In the genomic region with DNA sequence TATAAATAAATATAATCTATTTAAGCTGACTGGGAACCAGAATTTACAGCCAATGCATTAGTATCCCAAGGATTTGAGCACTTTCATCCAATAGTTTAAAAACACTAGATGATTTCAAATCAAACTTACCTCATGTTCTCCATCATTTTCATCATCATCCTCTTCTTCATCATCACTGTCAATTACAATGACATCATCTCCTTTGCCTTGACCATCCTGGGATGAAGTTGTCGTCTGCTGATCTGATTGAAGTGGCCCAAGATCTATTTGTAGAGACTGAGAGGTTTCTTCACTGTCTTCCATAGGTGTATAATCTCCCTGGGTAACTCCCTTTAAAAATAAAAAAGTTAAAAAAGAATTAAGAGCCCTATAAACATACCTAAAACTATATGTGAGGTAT, we compare ENCODE assay signal across 26 cellular contexts. TPM values are rescaled to one million over a fixed set of nuclear protein-coding genes. Genes with fewer than 3 reads are reported as not detected.
"Had no signal": no experiment of that assay in that cellular context is flagged by ENCODE, and none has a peak within 500 bp of the region (broad histone marks: within the 10 kb centered on the region; RNA-seq: fewer than 3 reads in every experiment).

No MANE protein-coding gene starts in this region.

- H3K9me3 ChIP-seq: breast epithelium, psoas muscle, suprapubic skin, tibial artery, upper lobe of right lung had no signal

- ATAC-seq: esophagus mucosa, left colon, psoas muscle, upper lobe of right lung had no signal

- H3K4me1 ChIP-seq: breast epithelium, parathyroid adenoma, psoas muscle, suprapubic skin, tibial artery, upper lobe of right lung had no signal

- H3K4me3 ChIP-seq: breast epithelium, psoas muscle, smooth muscle cell, suprapubic skin, tibial artery, upper lobe of right lung had no signal

- H2AFZ ChIP-seq: parathyroid adenoma had no signal

- DNase-seq: activated CD4-positive, alpha-beta T cell treated with anti-CD3 and anti-CD28 coated beads for 1 hour; activated CD4-positive, alpha-beta T cell treated with anti-CD3 and anti-CD28 coated beads, Interleukin-2, amount 50 U/mL, for 1 hour; activated naive CD4-positive, alpha-beta T cell; activated T-cell treated with anti-CD3 and anti-CD28 coated beads for 4 hours; activated T-cell treated with anti-CD3 and anti-CD28 coated beads, Interleukin-2, amount 50 U/mL, for 72 hours; central memory CD4-positive, alpha-beta T cell; head of caudate nucleus; hypothalamus; immature natural killer cell; kidney; left colon; naive B cell; occipital lobe; psoas muscle; stimulated activated CD4-positive, alpha-beta T cell treated with anti-CD3 and anti-CD28 coated beads, Interleukin-1b, Interleukin-23, amount 100 ng/mL, for 48 hours; stimulated activated CD4-positive, alpha-beta T cell treated with anti-CD3 and anti-CD28 coated beads, Interleukin-4, amount 100 ng/mL, for 4 hours; stimulated activated naive CD4-positive, alpha-beta T cell; T1000; tibial artery; upper lobe of right lung had no signal

- H3K9ac ChIP-seq: parathyroid adenoma had no signal

- H3K27ac ChIP-seq: breast epithelium, parathyroid adenoma, psoas muscle, suprapubic skin, tibial artery, upper lobe of right lung had no signal

- H3K79me2 ChIP-seq: parathyroid adenoma had no signal

- H3K27me3 ChIP-seq: breast epithelium, suprapubic skin, tibial artery, upper lobe of right lung had no signal

- H3K4me2 ChIP-seq: smooth muscle cell had no signal

RNA-seq across cellular contexts. Expression of a gene that starts 31.3 kb away (rescaled TPM):
- total RNA-seq: esophagus mucosa, left colon, neural crest cell, smooth muscle cell had no signal
- polyA plus RNA-seq: immature natural killer cell, smooth muscle cell had no signal
